8 cellular contexts compared by ENCODE assay signal in genomic region chr11:66336234-66337102, GRCh38. TPM values are rescaled to one million over a fixed set of nuclear protein-coding genes. Genes with fewer than 3 reads are reported as not detected.
DNase-seq lines count a peak whose midpoint lies in the region; ATAC-seq and TF ChIP-seq lines count a peak whose summit lies in the region.

Gene RIN1 (minus strand): TSS chr11:66336434. CDS start chr11:66336402, 32 bp downstream.

- H3K4me1 ChIP-seq in cardiac muscle cell (ENCODE audit: low read depth) = peaks cover 10% of the 10 kb centered on the region
- H3K4me1 ChIP-seq in osteoblast (ENCODE audit: insufficient read depth, low read length) = peaks cover 28% of the 10 kb centered on the region

- H3K27me3 ChIP-seq in cardiac muscle cell (no peaks in the 10 kb centered on the region), osteoblast (ENCODE audit: insufficient read depth, low read length) (no peaks in the 10 kb centered on the region)

- ATAC-seq in GM18867 (IDR thresholded peaks at IDR 0.05; ENCODE audit: unreplicated experiment) (peak; percentile 51), HG03378 (IDR thresholded peaks at IDR 0.05; ENCODE audit: unreplicated experiment) (peak; percentile 54), HG03159 (IDR thresholded peaks at IDR 0.05; ENCODE audit: unreplicated experiment) (no peak)

- peak; percentile 33 to 58 for DNase-seq in AML-193 (lab: John Stamatoyannopoulos, UW)
- peak; percentile 71 for DNase-seq in OCI-M1 (lab: John Stamatoyannopoulos, UW)
- peak; percentile 85 for DNase-seq in amniotic stem cell (lab: John Stamatoyannopoulos, UW)
- peak; percentile 58 to 96 for DNase-seq in cardiac muscle cell (ENCODE audit: low read depth in 1 of 2, low spot score in 1 of 2)
- DNase-seq in osteoblast (ENCODE audit: insufficient read length, low spot score, missing footprints) = peak; percentile 100

- no peaks in the 10 kb centered on the region for H3K9me3 ChIP-seq in cardiac muscle cell (ENCODE audit: low read depth)
- no peaks in the 10 kb centered on the region for H3K9me3 ChIP-seq in osteoblast (ENCODE audit: low read depth, low read length)

- H3K4me3 ChIP-seq in cardiac muscle cell = peak within 1 kb of the TSS; percentile 31
- peak within 1 kb of the TSS; percentile 82 for H3K4me3 ChIP-seq in osteoblast (ENCODE audit: insufficient read depth, low read length)

- H3K27ac ChIP-seq in cardiac muscle cell = peak within 1 kb of the TSS; percentile 14
- H3K27ac ChIP-seq in osteoblast (ENCODE audit: low read depth, low read length) = peak within 1 kb of the TSS; percentile 97

- peak within 1 kb of the TSS; percentile 62 for H2AFZ ChIP-seq in osteoblast (ENCODE audit: low read length)

- H3K36me3 ChIP-seq in cardiac muscle cell (peaks cover 12% of the 10 kb centered on the region), osteoblast (ENCODE audit: insufficient read depth, low read length) (peaks cover 57% of the 10 kb centered on the region)

- peak within 1 kb of the TSS; percentile 96 for H3K4me2 ChIP-seq in osteoblast (ENCODE audit: insufficient read depth, low read length)

- peaks cover 36% of the 10 kb centered on the region for H4K20me1 ChIP-seq in osteoblast (ENCODE audit: insufficient read depth, low read length)

- TF ChIP-seq CTCF in cardiac muscle cell (IDR thresholded peaks at IDR 0.05; ENCODE audit: low read depth, low read length) = peak; percentile 45
- peak; percentile 29 for TF ChIP-seq CTCF in osteoblast (IDR thresholded peaks at IDR 0.05; ENCODE audit: extremely low read depth, low read depth, low read length)

- H3K79me2 ChIP-seq in osteoblast (ENCODE audit: insufficient read depth, low read length) = peaks cover 37% of the 10 kb centered on the region

RNA-seq across cellular contexts. Expression of gene RIN1, which starts in this region (rescaled TPM):
- total RNA-seq in cardiac muscle cell (4.9 and 9.4 TPM in 2 replicates), osteoblast (27.1 and 31.8 TPM in 2 replicates)
- 1.9 and 4.8 TPM in 2 replicates for polyA plus RNA-seq in cardiac muscle cell

Comparison
In these comparisons a context has a peak if more than half of its experiments do, and no peak if none do; other contexts are left out.
1. DNase-seq: peak in every context shown above with its lines; median percentile 100 in osteoblast; 85 in amniotic stem cell; 77 in cardiac muscle cell; 71 in OCI-M1; 46 in AML-193.